Comparison of ENCODE assay signal across 17 cellular contexts in genomic region chr9:23120630-23121029, GRCh38.
DNase-seq lines count a peak whose midpoint lies in the region; TF ChIP-seq lines count a peak whose summit lies in the region.
"Had no signal": no experiment of that assay in that cellular context is flagged by ENCODE, and none has a peak within 500 bp of the region (broad histone marks: within the 10 kb centered on the region; RNA-seq: fewer than 3 reads in every experiment).

No MANE protein-coding gene starts in this region.

- peak; percentile 15 for DNase-seq in NCI-H1105 (lab: John Stamatoyannopoulos, UW)
- peak; percentile 22 for DNase-seq in NCI-H1105 treated with DMSO at 0.1 percent for 48 hours (lab: John Stamatoyannopoulos, UW)
- DNase-seq in NCI-H69 (lab: John Stamatoyannopoulos, UW) = peak; percentile 34
- peak; percentile 5 to 20 for DNase-seq in thyroid gland
- no peak for DNase-seq in NCI-H146 (lab: John Stamatoyannopoulos, UW)
- no peak for DNase-seq in DMS53 (lab: John Stamatoyannopoulos, UW)
- DNase-seq: ACHN; AML-193; Caco-2; CD4-positive, alpha-beta T cell; DMS79; GDM1; HCEC 1CT; IMR-90 had no signal

- 45% methylated on average over 3 of the region's 3 CpGs for whole genome bisulfite sequencing in thyroid gland, 2 donors

- no peaks in the 10 kb centered on the region for H3K4me1 ChIP-seq in thyroid gland
- H3K4me1 ChIP-seq: Caco-2 had no signal

- no peak for TF ChIP-seq POLR2A in thyroid gland (IDR thresholded peaks at IDR 0.05)

- no peak overlapping the region for H3K4me3 ChIP-seq in thyroid gland (replicated peaks in 1 of 3)
- H3K4me3 ChIP-seq: GM23338 had no signal

- H3K27ac ChIP-seq in thyroid gland = no peak overlapping the region
- H3K27ac ChIP-seq: C4-2B, HL-60 had no signal

- no peaks in the 10 kb centered on the region for H3K27me3 ChIP-seq in thyroid gland

- H3K9me3 ChIP-seq in thyroid gland = no peaks in the 10 kb centered on the region
- H3K9me3 ChIP-seq: Caco-2 had no signal

- intact Hi-C loops in thyroid gland (cut with DNase I) = no loop called here

- H3K36me3 ChIP-seq in thyroid gland = no peaks in the 10 kb centered on the region

- no peak for TF ChIP-seq CTCF in thyroid gland (IDR thresholded peaks at IDR 0.05)

Comparison
In these comparisons a context has a peak if more than half of its experiments do, and no peak if none do; other contexts are left out.
1. DNase-seq: peak in NCI-H1105 (single experiment), NCI-H1105 treated with DMSO at 0.1 percent for 48 hours (single experiment), NCI-H69 (single experiment) and thyroid gland (2 of 2); none in NCI-H146 (single experiment) and DMS53 (single experiment).